24 cellular contexts compared by ENCODE assay signal in the genomic region with DNA sequence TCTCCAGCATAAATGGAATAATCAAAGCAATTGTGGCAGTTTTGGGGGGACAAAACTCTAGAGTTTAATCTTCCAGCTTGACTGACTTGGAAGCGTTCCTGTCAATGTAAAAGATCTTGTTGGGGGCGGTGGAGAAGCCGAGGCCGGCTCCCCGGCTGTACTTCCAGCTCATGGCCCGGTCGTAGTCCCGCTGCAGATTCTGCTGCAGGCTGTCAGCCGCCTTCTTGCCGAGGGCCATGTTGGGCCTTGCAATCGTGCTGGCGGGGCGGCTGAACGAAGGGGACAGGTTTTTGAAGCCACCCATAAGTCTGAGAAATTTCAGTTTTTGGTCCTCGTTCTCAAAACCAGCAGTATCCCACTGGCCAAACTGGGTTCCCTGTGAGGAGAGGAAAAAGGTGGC.
"Had no signal": no experiment of that assay in that cellular context is flagged by ENCODE, and none has a peak within 500 bp of the region (broad histone marks: within the 10 kb centered on the region; RNA-seq: fewer than 3 reads in every experiment).

No MANE protein-coding gene starts in this region.

- H3K4me3 Mint-ChIP-seq: naive B cell; nephron; stimulated activated naive B cell treated with anti-CD40 and anti-IgM and Interleukin-4, amounts not matched to agents 10 μg/mL and 1 μg/mL and 100 μg/mL, for 72 hours; stimulated activated naive CD8-positive, alpha-beta T cell treated with anti-CD3 and anti-CD28 coated beads, Interleukin-15, amount 100 ng/mL, for 72 hours had no signal

- DNase-seq: cortex of kidney; effector memory CD4-positive, alpha-beta T cell; glutamatergic neuron; islet precursor cell; left lung; mesendoderm; naive B cell; occipital lobe; right lobe of liver; stimulated activated CD4-positive, alpha-beta T cell treated with anti-CD3 and anti-CD28 coated beads, Interleukin-2, amount 100 ng/mL, for 24 hours; stimulated activated CD4-positive, alpha-beta T cell treated with anti-CD3 and anti-CD28 coated beads, Interleukin-4, amount 100 ng/mL, for 4 hours; stimulated activated naive B cell treated with anti-CD40 and anti-IgM and Interleukin-4, amounts not matched to agents 10 μg/mL and 1 μg/mL and 100 μg/mL, for 72 hours; stimulated activated naive CD8-positive, alpha-beta T cell treated with anti-CD3 and anti-CD28 coated beads, Interleukin-15, amount 100 ng/mL, for 72 hours; transverse colon had no signal

- H3K27ac ChIP-seq: gastroesophageal sphincter, left lung, prostate gland, right lobe of liver, thoracic aorta, transverse colon had no signal

- H3K9ac ChIP-seq: parathyroid adenoma had no signal

- H3K27me3 Mint-ChIP-seq: naive B cell; stimulated activated naive B cell treated with anti-CD40 and anti-IgM and Interleukin-4, amounts not matched to agents 10 μg/mL and 1 μg/mL and 100 μg/mL, for 72 hours; stimulated activated naive CD8-positive, alpha-beta T cell treated with anti-CD3 and anti-CD28 coated beads, Interleukin-15, amount 100 ng/mL, for 72 hours had no signal

- H3K27me3 ChIP-seq: gastroesophageal sphincter, left lung, right lobe of liver, transverse colon had no signal

- H3K9me3 ChIP-seq: gastroesophageal sphincter, left lung, prostate gland, right lobe of liver, thoracic aorta, transverse colon had no signal

- FAIRE-seq: endometrium, urothelium cell line had no signal

- H3K9me3 Mint-ChIP-seq: naive B cell; nephron; stimulated activated naive B cell treated with anti-CD40 and anti-IgM and Interleukin-4, amounts not matched to agents 10 μg/mL and 1 μg/mL and 100 μg/mL, for 72 hours; stimulated activated naive CD8-positive, alpha-beta T cell treated with anti-CD3 and anti-CD28 coated beads, Interleukin-15, amount 100 ng/mL, for 72 hours had no signal

- H3K27ac Mint-ChIP-seq: naive B cell; stimulated activated naive CD8-positive, alpha-beta T cell treated with anti-CD3 and anti-CD28 coated beads, Interleukin-15, amount 100 ng/mL, for 72 hours had no signal

- ATAC-seq: esophagus mucosa; gastroesophageal sphincter; left lung; right lobe of liver; stimulated activated naive B cell treated with anti-CD40 and anti-IgM and Interleukin-4, amounts not matched to agents 10 μg/mL and 1 μg/mL and 100 μg/mL, for 72 hours had no signal

- H3K4me1 ChIP-seq: prostate gland, right lobe of liver had no signal

- H3K4me3 ChIP-seq: gastroesophageal sphincter, left lung, lung, prostate gland, right lobe of liver, skin epidermis, thoracic aorta, transverse colon had no signal
